Comparison of ENCODE assay signal across 9 cellular contexts in genomic region chr16:22194707-22195444, GRCh38. TPM values are rescaled to one million over a fixed set of nuclear protein-coding genes. Genes with fewer than 3 reads are reported as not detected.
DNase-seq lines count a peak whose midpoint lies in the region; ATAC-seq and TF ChIP-seq lines count a peak whose summit lies in the region.
"Had no signal": no experiment of that assay in that cellular context is flagged by ENCODE, and none has a peak within 500 bp of the region (broad histone marks: within the 10 kb centered on the region; RNA-seq: fewer than 3 reads in every experiment).

No MANE protein-coding gene starts in this region.

- peak overlapping the region; percentile 84 for H3K4me3 Mint-ChIP-seq in activated naive CD4-positive, alpha-beta T cell treated with anti-CD3 and anti-CD28 coated beads, Interleukin-2, amount 50 U/mL, for 24 hours
- H3K4me3 Mint-ChIP-seq in memory B cell = peak overlapping the region; percentile 84

- H3K36me3 Mint-ChIP-seq in activated naive CD4-positive, alpha-beta T cell treated with anti-CD3 and anti-CD28 coated beads, Interleukin-2, amount 50 U/mL, for 24 hours = peaks cover 2% of the 10 kb centered on the region
- peaks cover 0 to 11% of the 10 kb centered on the region in 2 donors for H3K36me3 Mint-ChIP-seq in activated naive CD4-positive, alpha-beta T cell treated with anti-CD3 and anti-CD28 coated beads, Interleukin-2, amount 50 U/mL, for 72 hours
- H3K36me3 Mint-ChIP-seq in memory B cell = peaks cover 7% of the 10 kb centered on the region

- H3K9me3 Mint-ChIP-seq in activated naive CD4-positive, alpha-beta T cell treated with anti-CD3 and anti-CD28 coated beads, Interleukin-2, amount 50 U/mL, for 24 hours = peaks cover 8% of the 10 kb centered on the region
- peaks cover 11 to 13% of the 10 kb centered on the region in 2 donors for H3K9me3 Mint-ChIP-seq in activated naive CD4-positive, alpha-beta T cell treated with anti-CD3 and anti-CD28 coated beads, Interleukin-2, amount 50 U/mL, for 72 hours
- H3K9me3 Mint-ChIP-seq in memory B cell = peaks cover 8% of the 10 kb centered on the region

- peaks cover 2% of the 10 kb centered on the region for H3K27me3 Mint-ChIP-seq in activated naive CD4-positive, alpha-beta T cell treated with anti-CD3 and anti-CD28 coated beads, Interleukin-2, amount 50 U/mL, for 24 hours
- H3K27me3 Mint-ChIP-seq in memory B cell = no peaks in the 10 kb centered on the region

- TF ChIP-seq CTCF in tibial nerve (IDR thresholded peaks at IDR 0.05) = no peak

- H3K4me3 ChIP-seq in tibial nerve = no peak overlapping the region

- H3K27ac Mint-ChIP-seq in activated naive CD4-positive, alpha-beta T cell treated with anti-CD3 and anti-CD28 coated beads, Interleukin-2, amount 50 U/mL, for 24 hours = peak overlapping the region; percentile 98
- peak overlapping the region; percentile 98 to 100 for H3K27ac Mint-ChIP-seq in activated naive CD4-positive, alpha-beta T cell treated with anti-CD3 and anti-CD28 coated beads, Interleukin-2, amount 50 U/mL, for 72 hours
- H3K27ac Mint-ChIP-seq in memory B cell = peak overlapping the region; percentile 99

- H3K9me3 ChIP-seq in tibial nerve = no peaks in the 10 kb centered on the region

- H3K4me1 Mint-ChIP-seq in activated naive CD4-positive, alpha-beta T cell treated with anti-CD3 and anti-CD28 coated beads, Interleukin-2, amount 50 U/mL, for 24 hours = peaks cover 55% of the 10 kb centered on the region
- H3K4me1 Mint-ChIP-seq in memory B cell = peaks cover 36% of the 10 kb centered on the region

- no peaks in the 10 kb centered on the region for H3K27me3 ChIP-seq in tibial nerve

- WGBS in tibial nerve, 2 donors = 82 to 83% methylated on average over 9 of the region's 9 CpGs

- TF ChIP-seq EP300 in tibial nerve (IDR thresholded peaks at IDR 0.05) = no peak

- H3K4me1 ChIP-seq in tibial nerve = peaks cover 0 to 45% (median 24%) of the 10 kb centered on the region in 4 donors

- no peak for DNase-seq in activated naive CD4-positive, alpha-beta T cell treated with Interleukin-2 at 50 U/mL for 16 hours
- no peak for DNase-seq in activated naive CD4-positive, alpha-beta T cell treated with anti-CD3 and anti-CD28 coated beads, Interleukin-2, amount 50 U/mL, for 72 hours (ENCODE audit: low spot score in 2 of 2)
- DNase-seq in memory B cell (ENCODE audit: low spot score in 2 of 2) (peak in 1 of 2 donors; percentile 60), tibial nerve (ENCODE audit: low spot score in 2 of 2) (no peak), hepatic stellate cell (ENCODE audit: low spot score) (no peak)

- ATAC-seq in activated naive CD4-positive, alpha-beta T cell treated with anti-CD3 and anti-CD28 coated beads, Interleukin-2, amount 50 U/mL, for 72 hours = no peak
- ATAC-seq in memory B cell (ENCODE audit: low read depth) = no peak
- ATAC-seq in HG03139 (IDR thresholded peaks at IDR 0.05; ENCODE audit: unreplicated experiment) = no peak
- ATAC-seq in GM21526 (IDR thresholded peaks at IDR 0.05; ENCODE audit: low FRiP score, unreplicated experiment) = no peak

- TF ChIP-seq POLR2A in tibial nerve (IDR thresholded peaks at IDR 0.05) = no peak

- H3K27ac ChIP-seq in tibial nerve = peak overlapping the region; percentile 82 to 99 (median 93)

- no peaks in the 10 kb centered on the region for H3K36me3 ChIP-seq in tibial nerve

RNA-seq across cellular contexts. Expression of gene EEF2K, which starts 11.2 kb away (rescaled TPM):
- 10 to 100 TPM in 1 of 2 donors, 1 to 10 TPM in 1; 7.8 to 28.1 TPM for total RNA-seq in activated naive CD4-positive, alpha-beta T cell treated with anti-CD3 and anti-CD28 coated beads, Interleukin-2, amount 50 U/mL, for 72 hours
- 10 to 100 TPM; 42.8 to 90.8 (median 50.3) TPM for total RNA-seq in tibial nerve

RNA-seq across cellular contexts. Expression of gene SDR42E2, which starts 32.6 kb away (rescaled TPM):
- under 1 TPM in 1 of 2 donors, not detected in 1; 0.11 TPM for total RNA-seq in activated naive CD4-positive, alpha-beta T cell treated with anti-CD3 and anti-CD28 coated beads, Interleukin-2, amount 50 U/mL, for 72 hours
- total RNA-seq in tibial nerve = not detected
- total RNA-seq: myocyte had no signal
